Comparison of ENCODE assay signal across 9 cellular contexts in the genomic region with DNA sequence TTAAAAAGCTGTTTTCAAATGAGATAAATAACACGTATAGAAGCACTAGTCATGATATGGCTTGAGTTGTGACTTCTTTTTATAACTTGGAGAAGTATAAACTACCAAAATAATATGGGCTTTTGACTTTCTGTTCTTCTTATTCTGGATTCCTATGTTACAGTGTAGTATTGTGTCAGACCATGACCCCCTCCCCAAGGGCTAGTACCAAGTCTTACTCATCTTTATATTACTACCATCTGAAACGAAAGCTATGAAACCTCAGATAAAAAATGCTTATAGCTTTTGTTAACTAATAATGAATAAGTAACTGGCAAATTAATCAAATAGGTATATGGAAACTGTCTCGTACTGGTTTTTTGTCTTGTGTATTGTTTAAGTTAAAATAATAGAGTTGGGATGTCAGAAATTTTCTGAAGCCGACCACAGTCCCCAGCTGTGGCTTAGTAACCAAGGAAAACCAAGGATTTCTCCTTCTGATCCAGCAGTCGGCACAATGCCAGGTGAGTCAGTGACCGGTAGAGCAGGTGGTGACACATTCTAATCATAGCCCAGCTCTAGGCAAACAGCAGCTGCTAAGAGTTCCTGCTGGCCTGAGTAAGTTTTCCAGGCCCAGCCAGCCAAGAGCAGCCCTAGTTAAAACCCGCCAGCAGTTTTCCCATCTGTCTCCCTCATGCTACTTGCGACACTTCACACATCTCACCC.
DNase-seq lines count a peak whose midpoint lies in the region; ATAC-seq and TF ChIP-seq lines count a peak whose summit lies in the region.
"Had no signal": no experiment of that assay in that cellular context is flagged by ENCODE, and none has a peak within 500 bp of the region (broad histone marks: within the 10 kb centered on the region; RNA-seq: fewer than 3 reads in every experiment).

No MANE protein-coding gene starts in this region.

- peaks cover 27% of the 10 kb centered on the region for H3K4me1 Mint-ChIP-seq in nephron
- no peaks in the 10 kb centered on the region for H3K4me1 Mint-ChIP-seq in CD4-positive, alpha-beta memory T cell

- no peaks in the 10 kb centered on the region for H3K36me3 ChIP-seq in colonic mucosa
- H3K36me3 ChIP-seq in CD4-positive, alpha-beta memory T cell (ENCODE audit: insufficient read depth, low read length): no peaks in the 10 kb centered on the region
- H3K36me3 ChIP-seq: neutrophil had no signal

- no peak overlapping the region for H3K4me3 Mint-ChIP-seq in nephron
- no peak overlapping the region for H3K4me3 Mint-ChIP-seq in CD4-positive, alpha-beta memory T cell

- no peaks in the 10 kb centered on the region for H3K9me3 ChIP-seq in colonic mucosa
- H3K9me3 ChIP-seq in CD4-positive, alpha-beta memory T cell (ENCODE audit: control insufficient read depth in 1 of 2, low read length in 2 of 2): no peaks in the 10 kb centered on the region
- H3K9me3 ChIP-seq: neutrophil had no signal

- no peaks in the 10 kb centered on the region for H3K27me3 ChIP-seq in colonic mucosa
- H3K27me3 ChIP-seq in CD4-positive, alpha-beta memory T cell (ENCODE audit: insufficient read depth, low read length): no peaks in the 10 kb centered on the region
- H3K27me3 ChIP-seq: neutrophil had no signal

- TF ChIP-seq CTCF in colonic mucosa (IDR thresholded peaks at IDR 0.05): no peak
- no peak for TF ChIP-seq CTCF in nephron (IDR thresholded peaks at IDR 0.05; ENCODE audit: unreplicated experiment in 3 of 3)

- peak; percentile 65 for DNase-seq in EH (ENCODE audit: low read depth)
- DNase-seq in NCI-H345 (lab: John Stamatoyannopoulos, UW): peak; percentile 79
- peak; percentile 76 for DNase-seq in colonic mucosa
- no peak for DNase-seq in CD4-positive, alpha-beta memory T cell
- DNase-seq in NCI-H2227 treated with DMSO at 0.1 percent for 48 hours (lab: John Stamatoyannopoulos, UW): no peak
- DNase-seq in activated CD8-positive, alpha-beta memory T cell treated with anti-CD3 and anti-CD28 coated beads for 24 hours: no peak

- H3K27me3 Mint-ChIP-seq in nephron (ENCODE audit: low read depth): peaks cover 5% of the 10 kb centered on the region
- peaks cover 0 to 4% of the 10 kb centered on the region in 2 donors for H3K27me3 Mint-ChIP-seq in CD4-positive, alpha-beta memory T cell

- intact Hi-C loops in colonic mucosa (cut with DNase I): no loop called here
- intact Hi-C loops in CD4-positive, alpha-beta memory T cell (cut with micrococcal nuclease): no loop called here

- H3K27ac Mint-ChIP-seq in nephron: peak overlapping the region in 2 of 3 experiments; percentile 5 to 55
- H3K27ac Mint-ChIP-seq in CD4-positive, alpha-beta memory T cell: no peak overlapping the region

- CTCF ChIA-PET in CD4-positive, alpha-beta memory T cell (lab: Charles Lee; ENCODE audit: partially characterized antibody): no interaction called here

- H3K9ac ChIP-seq in colonic mucosa (ENCODE audit: low read depth in 2 of 2, low read length in 2 of 2): no peak overlapping the region

- no peaks in the 10 kb centered on the region for H3K9me3 Mint-ChIP-seq in nephron
- peaks cover 0 to 7% (median 2%) of the 10 kb centered on the region in 8 donors for H3K9me3 Mint-ChIP-seq in CD4-positive, alpha-beta memory T cell

- H3K4me1 ChIP-seq in colonic mucosa: no peaks in the 10 kb centered on the region
- no peaks in the 10 kb centered on the region for H3K4me1 ChIP-seq in CD4-positive, alpha-beta memory T cell (ENCODE audit: insufficient read depth, low read length)

- H3K4me3 ChIP-seq in colonic mucosa: no peak overlapping the region
- H3K4me3 ChIP-seq in CD4-positive, alpha-beta memory T cell (ENCODE audit: low read length in 2 of 2): no peak overlapping the region

- no peak for ATAC-seq in HG03565 (IDR thresholded peaks at IDR 0.05; ENCODE audit: unreplicated experiment)

- no peak overlapping the region for H3K27ac ChIP-seq in colonic mucosa
- H3K27ac ChIP-seq in CD4-positive, alpha-beta memory T cell (ENCODE audit: low read depth, low read length): no peak overlapping the region
- H3K27ac ChIP-seq: neutrophil had no signal

- no peaks in the 10 kb centered on the region for H3K36me3 Mint-ChIP-seq in nephron (ENCODE audit: low read depth)
- peaks cover 0 to 2% of the 10 kb centered on the region in 2 donors for H3K36me3 Mint-ChIP-seq in CD4-positive, alpha-beta memory T cell

- POLR2A ChIA-PET in CD4-positive, alpha-beta memory T cell (lab: Charles Lee; ENCODE audit: partially characterized antibody): no interaction called here

Comparison
In these comparisons a context has a peak if more than half of its experiments do, and no peak if none do; other contexts are left out.
1. DNase-seq: peak in EH (single experiment), NCI-H345 (single experiment) and colonic mucosa (single experiment); none in CD4-positive, alpha-beta memory T cell (0 of 5), NCI-H2227 treated with DMSO at 0.1 percent for 48 hours (single experiment) and activated CD8-positive, alpha-beta memory T cell treated with anti-CD3 and anti-CD28 coated beads for 24 hours (single experiment).
2. H3K27ac Mint-ChIP-seq: peak in nephron (2 of 3); none in CD4-positive, alpha-beta memory T cell (0 of 7).